In the genomic region with DNA sequence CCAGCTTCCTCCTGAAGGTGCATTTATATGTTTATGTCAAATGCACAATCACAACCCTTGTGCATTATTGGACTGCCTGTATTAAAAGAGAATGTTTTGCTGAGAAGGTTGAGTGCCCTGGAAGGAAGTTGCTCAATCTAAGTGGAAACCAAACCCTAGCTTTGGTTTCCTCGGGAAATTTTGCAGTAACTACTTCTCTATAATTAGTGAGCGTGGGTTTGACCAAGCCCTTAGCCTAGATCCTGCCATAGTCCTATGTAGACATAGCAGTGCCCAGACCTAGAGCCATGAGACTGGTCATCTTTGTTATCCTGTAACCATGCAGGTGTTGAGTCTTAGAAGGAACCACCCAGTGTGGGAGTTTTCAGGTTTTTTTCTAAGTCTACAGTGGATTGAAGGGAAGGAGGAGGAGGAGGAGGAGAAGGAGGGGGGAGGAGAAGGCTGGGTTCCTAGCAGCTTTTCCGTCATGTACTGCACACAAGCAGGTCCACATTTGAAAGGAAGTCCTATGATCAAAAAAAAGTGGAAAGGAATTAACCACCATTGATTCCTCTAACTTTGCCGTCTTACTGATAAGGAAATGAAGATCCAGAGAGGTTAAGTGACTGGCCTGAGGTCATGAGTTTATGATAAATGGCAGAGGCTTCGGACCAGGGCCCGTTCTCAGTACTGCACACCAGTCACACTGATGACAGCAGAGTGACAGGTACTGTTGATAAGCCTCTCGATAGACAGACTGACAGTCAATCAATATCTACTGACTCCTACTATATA, we compare ENCODE assay signal across 9 cellular contexts.
DNase-seq lines count a peak whose midpoint lies in the region; ATAC-seq lines count a peak whose summit lies in the region.
"Had no signal": no experiment of that assay in that cellular context is flagged by ENCODE, and none has a peak within 500 bp of the region (broad histone marks: within the 10 kb centered on the region; RNA-seq: fewer than 3 reads in every experiment).

No MANE protein-coding gene starts in this region.

- H4K20me1 ChIP-seq in Karpas-422 (ENCODE audit: insufficient read depth, low read depth, low read length) = no peaks in the 10 kb centered on the region

- no peaks in the 10 kb centered on the region for H3K9me2 ChIP-seq in Karpas-422 (replicated peaks; ENCODE audit: insufficient read depth, low read length)

- no peaks in the 10 kb centered on the region for H3K36me3 ChIP-seq in Karpas-422 (ENCODE audit: insufficient read depth, low read length)

- H3K9me3 ChIP-seq in Karpas-422 (ENCODE audit: low read length) = no peaks in the 10 kb centered on the region

- H3K36me3 Mint-ChIP-seq in stimulated activated effector memory CD8-positive, alpha-beta T cell treated with anti-CD3 and anti-CD28 coated beads, Interleukin-12 subunit alpha, Interleukin-12 subunit beta, amount 100 ng/mL, for 72 hours = no peaks in the 10 kb centered on the region

- peak; percentile 30 for DNase-seq in Karpas-422
- no peak for DNase-seq in stimulated activated effector memory CD8-positive, alpha-beta T cell treated with anti-CD3 and anti-CD28 coated beads, Interleukin-12 subunit alpha, Interleukin-12 subunit beta, amount 100 ng/mL, for 72 hours (ENCODE audit: low spot score in 2 of 2)
- DNase-seq in AG08396 (ENCODE audit: low spot score) = no peak
- DNase-seq in NCI-H82 (lab: John Stamatoyannopoulos, UW) = no peak
- DNase-seq in OCI-M1 (lab: John Stamatoyannopoulos, UW) = no peak

- peak overlapping the region; percentile 43 for H3K4me3 Mint-ChIP-seq in stimulated activated effector memory CD8-positive, alpha-beta T cell treated with anti-CD3 and anti-CD28 coated beads, Interleukin-12 subunit alpha, Interleukin-12 subunit beta, amount 100 ng/mL, for 72 hours

- H3K4me3 ChIP-seq in Karpas-422 (ENCODE audit: low read length) = no peak overlapping the region
- H3K4me3 ChIP-seq: SK-N-MC had no signal

- H3K4me1 ChIP-seq in Karpas-422 (ENCODE audit: low read length) = no peaks in the 10 kb centered on the region

- H3K27me3 ChIP-seq in Karpas-422 (ENCODE audit: low read length) = no peaks in the 10 kb centered on the region

- no peak overlapping the region for H3K9ac ChIP-seq in Karpas-422 (ENCODE audit: low read length)

- H3K4me1 Mint-ChIP-seq in stimulated activated effector memory CD8-positive, alpha-beta T cell treated with anti-CD3 and anti-CD28 coated beads, Interleukin-12 subunit alpha, Interleukin-12 subunit beta, amount 100 ng/mL, for 72 hours = peaks cover 63% of the 10 kb centered on the region

- peaks cover 2% of the 10 kb centered on the region for H3K9me3 Mint-ChIP-seq in stimulated activated effector memory CD8-positive, alpha-beta T cell treated with anti-CD3 and anti-CD28 coated beads, Interleukin-12 subunit alpha, Interleukin-12 subunit beta, amount 100 ng/mL, for 72 hours

- ATAC-seq in GM21529 (IDR thresholded peaks at IDR 0.05; ENCODE audit: unreplicated experiment) (peak; percentile 61), HG02763 (IDR thresholded peaks at IDR 0.05; ENCODE audit: unreplicated experiment) (no peak)
- ATAC-seq in stimulated activated effector memory CD8-positive, alpha-beta T cell treated with anti-CD3 and anti-CD28 coated beads, Interleukin-12 subunit alpha, Interleukin-12 subunit beta, amount 100 ng/mL, for 72 hours = peak; percentile 74

- H3K27ac Mint-ChIP-seq in stimulated activated effector memory CD8-positive, alpha-beta T cell treated with anti-CD3 and anti-CD28 coated beads, Interleukin-12 subunit alpha, Interleukin-12 subunit beta, amount 100 ng/mL, for 72 hours = peak overlapping the region; percentile 89

- H3K27ac ChIP-seq in Karpas-422 (ENCODE audit: low read length) (no peak overlapping the region), cingulate gyrus (ENCODE audit: low read depth, low read length) (peak overlapping the region; percentile 14)
- H3K27ac ChIP-seq: SK-N-MC had no signal

- H2AFZ ChIP-seq in Karpas-422 (ENCODE audit: low read length) = no peak overlapping the region

- H3K79me2 ChIP-seq in Karpas-422 (ENCODE audit: low read length) = no peaks in the 10 kb centered on the region

- no peak overlapping the region for H3K4me2 ChIP-seq in Karpas-422 (ENCODE audit: low read depth, low read length, poor library complexity, severe bottlenecking)
